8 cellular contexts compared by ENCODE assay signal in genomic region chr6:41066867-41067304, GRCh38. TPM values are rescaled to one million over a fixed set of nuclear protein-coding genes. Genes with fewer than 3 reads are reported as not detected.
DNase-seq lines count a peak whose midpoint lies in the region; ATAC-seq and TF ChIP-seq lines count a peak whose summit lies in the region.

No MANE protein-coding gene starts in this region.

- H3K36me3 Mint-ChIP-seq in CD8-positive, alpha-beta T cell, result peaks cover 82% of the 10 kb centered on the region

- peaks cover 11% of the 10 kb centered on the region for H3K36me3 ChIP-seq in CD8-positive, alpha-beta T cell (ENCODE audit: insufficient read depth, low read length)
- H3K36me3 ChIP-seq in tibial artery, result peaks cover 20 to 56% (median 25%) of the 10 kb centered on the region in 3 donors

- intact Hi-C loops in CD8-positive, alpha-beta T cell (cut with DNase I, micrococcal nuclease), result loop anchor here (1.0 to 10.0 kb wide), 6 partner anchors 28 to 1722 kb away; partner anchors contain the start of gene UNC5CL (in 1 of the 2)
- intact Hi-C loops in tibial artery (cut with DNase I; ENCODE audit: low total_unique reads), result loop anchor here (5.0 to 10.0 kb wide), 2 partner anchors 40 to 62 kb away; no protein-coding TSS in a partner anchor

- H3K4me3 ChIP-seq in CD8-positive, alpha-beta T cell (ENCODE audit: low read depth, low read length), result no peak overlapping the region
- H3K4me3 ChIP-seq in fibroblast of pulmonary artery (replicated peaks; ENCODE audit: low read depth, low read length), result no peak overlapping the region
- no peak overlapping the region for H3K4me3 ChIP-seq in tibial artery

- H3K9me3 Mint-ChIP-seq in CD8-positive, alpha-beta T cell, result no peaks in the 10 kb centered on the region

- peaks cover 8% of the 10 kb centered on the region for H3K4me1 ChIP-seq in CD8-positive, alpha-beta T cell (ENCODE audit: insufficient read depth, low read length)
- H3K4me1 ChIP-seq in tibial artery, result peaks cover 0 to 10% (median 8%) of the 10 kb centered on the region in 4 donors

- POLR2A ChIA-PET in CD8-positive, alpha-beta T cell (lab: Charles Lee), result no interaction called here

- H3K4me1 Mint-ChIP-seq in CD8-positive, alpha-beta T cell (ENCODE audit: low read depth), result peaks cover 24% of the 10 kb centered on the region

- DNase-seq in CD8-positive, alpha-beta T cell, result peak in 6 of 7 experiments; percentile 42 to 73 (median 62)
- DNase-seq in HT-29 (ENCODE audit: low spot score) (peak; percentile 85), OCI-M1 (lab: John Stamatoyannopoulos, UW) (peak; percentile 86), fibroblast of pulmonary artery (ENCODE audit: low read depth) (peak; percentile 89), omental fat pad (ENCODE audit: low spot score) (peak; percentile 71), tibial artery (peak in 1 of 2 donors; percentile 79)
- DNase-seq in activated T-cell treated with anti-CD3 and anti-CD28 coated beads, Interleukin-2, amount 50 U/mL, for 1 hour, result peak; percentile 56

- no peaks in the 10 kb centered on the region for H3K27me3 ChIP-seq in CD8-positive, alpha-beta T cell (ENCODE audit: insufficient read depth, low read length)
- H3K27me3 ChIP-seq in tibial artery, result no peaks in the 10 kb centered on the region

- H3K27me3 Mint-ChIP-seq in CD8-positive, alpha-beta T cell (ENCODE audit: low read depth), result no peaks in the 10 kb centered on the region

- H3K27ac ChIP-seq in CD8-positive, alpha-beta T cell (ENCODE audit: low read depth, low read length), result no peak overlapping the region
- H3K27ac ChIP-seq in tibial artery, result no peak overlapping the region

- ATAC-seq in CD8-positive, alpha-beta T cell, result no peak
- ATAC-seq in omental fat pad (ENCODE audit: low FRiP score), result no peak
- ATAC-seq in GM19467 (IDR thresholded peaks at IDR 0.05; ENCODE audit: unreplicated experiment), result no peak

- CTCF ChIA-PET in CD8-positive, alpha-beta T cell (lab: Charles Lee), result interaction anchor here (0.7 to 2.5 kb wide), 8 partner anchors 11 to 58 kb away, joined by 3 to 13 read pairs (median 4); partner anchors contain the start of gene UNC5CL

- H3K9me3 ChIP-seq in CD8-positive, alpha-beta T cell (ENCODE audit: low read length), result no peaks in the 10 kb centered on the region
- no peaks in the 10 kb centered on the region for H3K9me3 ChIP-seq in tibial artery

- TF ChIP-seq CTCF in CD8-positive, alpha-beta T cell (IDR thresholded peaks at IDR 0.05), result peak; percentile 94
- peak; percentile 81 for TF ChIP-seq CTCF in fibroblast of pulmonary artery (IDR thresholded peaks at IDR 0.05; ENCODE audit: low read length, missing control alignments)
- TF ChIP-seq CTCF in omental fat pad (IDR thresholded peaks at IDR 0.05), result no peak
- peak; percentile 69 for TF ChIP-seq CTCF in tibial artery (IDR thresholded peaks at IDR 0.05)

- no peak overlapping the region for H3K4me3 Mint-ChIP-seq in CD8-positive, alpha-beta T cell

- no peak overlapping the region for H3K27ac Mint-ChIP-seq in CD8-positive, alpha-beta T cell

RNA-seq across cellular contexts. Expression of gene OARD1, which starts 5.3 kb away (rescaled TPM):
- total RNA-seq in CD8-positive, alpha-beta T cell, result 10 to 100 TPM; 20.8 to 27.2 TPM
- total RNA-seq in HT-29 (2014; rRNA removed; shearing (Covaris generic)), result 14.5 and 20.2 TPM in 2 replicates
- 10 to 100 TPM in 2 of 4 donors, 1 to 10 TPM in 2; 7.2 to 19.5 (median 12.3) TPM for total RNA-seq in omental fat pad

RNA-seq across cellular contexts. Expression of gene NFYA, which starts 5.9 kb away (rescaled TPM):
- 10 to 100 TPM; 31.7 to 32.7 TPM for total RNA-seq in CD8-positive, alpha-beta T cell
- 18.5 and 21.8 TPM in 2 replicates for total RNA-seq in HT-29 (2014; rRNA removed; shearing (Covaris generic))
- total RNA-seq in omental fat pad, result 10 to 100 TPM; 16.3 to 25.9 (median 21.1) TPM

RNA-seq across cellular contexts. Expression of gene APOBEC2, which starts 13.9 kb away (rescaled TPM):
- not detected for total RNA-seq in CD8-positive, alpha-beta T cell
- total RNA-seq in HT-29 (2014; rRNA removed; shearing (Covaris generic)), result not detected in 2 replicates
- total RNA-seq in omental fat pad, result not detected

RNA-seq across cellular contexts. Expression of gene TSPO2, which starts 24.6 kb away (rescaled TPM):
- total RNA-seq in CD8-positive, alpha-beta T cell, result not detected
- total RNA-seq in HT-29 (2014; rRNA removed; shearing (Covaris generic)), result not detected in 2 replicates
- not detected for total RNA-seq in omental fat pad

RNA-seq across cellular contexts. Expression of gene UNC5CL, which starts 27.9 kb away (rescaled TPM):
- total RNA-seq in CD8-positive, alpha-beta T cell, result 1 to 10 TPM; 1.4 to 2.3 TPM
- 1.1 and 4.2 TPM in 2 replicates for total RNA-seq in HT-29 (2014; rRNA removed; shearing (Covaris generic))
- 1 to 10 TPM in 1 of 4 donors, under 1 TPM in 3; 0.56 to 1.9 (median 0.80) TPM for total RNA-seq in omental fat pad

Comparison
In these comparisons a context has a peak if more than half of its experiments do, and no peak if none do; other contexts are left out.
1. CTCF ChIP-seq: peak in CD8-positive, alpha-beta T cell (single experiment), fibroblast of pulmonary artery (single experiment) and tibial artery (2 of 2); none in omental fat pad (0 of 3).